ENCODE assay signal across 8 cellular contexts in genomic region chr20:31951203-31951529, GRCh38.
A peak's percentile ranks its signal among the peaks of the same experiment; 100 is the strongest.
DNase-seq lines count a peak whose midpoint lies in the region; ATAC-seq and TF ChIP-seq lines count a peak whose summit lies in the region.

No MANE protein-coding gene starts in this region.

- H3K4me2 ChIP-seq in BLaER1: peak overlapping the region; percentile 95

- no peak for ATAC-seq in effector memory CD8-positive, alpha-beta T cell (replicated peaks)

- peaks cover 43% of the 10 kb centered on the region for H3K36me3 ChIP-seq in BLaER1

- no peak for TF ChIP-seq POLR2A in NB4 (IDR thresholded peaks at IDR 0.05; ENCODE audit: extremely low read depth, insufficient read length)

- H3K27ac ChIP-seq in BLaER1: peak overlapping the region; percentile 93

- peak overlapping the region; percentile 96 to 99 for H3K4me3 Mint-ChIP-seq in effector memory CD8-positive, alpha-beta T cell
- H3K4me3 Mint-ChIP-seq in nephron progenitor cell: peak overlapping the region; percentile 99

- no peak for TF ChIP-seq CTCF in NB4 (IDR thresholded peaks at IDR 0.05; ENCODE audit: low read depth, low read length)
- TF ChIP-seq CTCF in nephron progenitor cell (IDR thresholded peaks at IDR 0.05): no peak

- no peaks in the 10 kb centered on the region for H3K27me3 ChIP-seq in BLaER1

- H4K20me1 ChIP-seq in BLaER1: peaks cover 54% of the 10 kb centered on the region

- H3K36me3 Mint-ChIP-seq in effector memory CD8-positive, alpha-beta T cell (ENCODE audit: insufficient read depth): peaks cover 34% of the 10 kb centered on the region
- H3K36me3 Mint-ChIP-seq in nephron progenitor cell (ENCODE audit: low read depth): peaks cover 48% of the 10 kb centered on the region

- intact Hi-C loops in head of caudate nucleus (cut with DNase I): no loop called here

- H3K4me1 Mint-ChIP-seq in effector memory CD8-positive, alpha-beta T cell (ENCODE audit: low read depth in 2 of 2): peaks cover 18 to 30% of the 10 kb centered on the region in 2 donors
- H3K4me1 Mint-ChIP-seq in nephron progenitor cell: peaks cover 34% of the 10 kb centered on the region

- peaks cover 14% of the 10 kb centered on the region for H3K9me3 ChIP-seq in BLaER1

- H3K9ac ChIP-seq in BLaER1: peak overlapping the region; percentile 96

- H3K27ac Mint-ChIP-seq in effector memory CD8-positive, alpha-beta T cell: peak overlapping the region; percentile 94 to 96
- H3K27ac Mint-ChIP-seq in nephron progenitor cell: peak overlapping the region; percentile 95

- DNase-seq in NB4 (ENCODE audit: low read depth) (no peak), nephron progenitor cell (no peak), head of caudate nucleus (no peak), COR-L47 (lab: John Stamatoyannopoulos, UW) (no peak), C1 segment of cervical spinal cord (lab: John Stamatoyannopoulos, UW) (no peak)
- DNase-seq in effector memory CD8-positive, alpha-beta T cell: no peak
- DNase-seq in central memory CD4-positive, alpha-beta T cell: no peak

- peaks cover 10 to 20% of the 10 kb centered on the region in 2 donors for H3K27me3 Mint-ChIP-seq in effector memory CD8-positive, alpha-beta T cell
- peaks cover 35% of the 10 kb centered on the region for H3K27me3 Mint-ChIP-seq in nephron progenitor cell (ENCODE audit: low read depth, poor library complexity)

- H3K4me3 ChIP-seq in BLaER1 (peak overlapping the region; percentile 93), NB4 (ENCODE audit: low read depth, low read length) (peak overlapping the region; percentile 98)

- H3K4me1 ChIP-seq in BLaER1: peaks cover 18% of the 10 kb centered on the region

- H3K9me3 Mint-ChIP-seq in effector memory CD8-positive, alpha-beta T cell: no peaks in the 10 kb centered on the region
- peaks cover 3% of the 10 kb centered on the region for H3K9me3 Mint-ChIP-seq in nephron progenitor cell
